In the genomic region with DNA sequence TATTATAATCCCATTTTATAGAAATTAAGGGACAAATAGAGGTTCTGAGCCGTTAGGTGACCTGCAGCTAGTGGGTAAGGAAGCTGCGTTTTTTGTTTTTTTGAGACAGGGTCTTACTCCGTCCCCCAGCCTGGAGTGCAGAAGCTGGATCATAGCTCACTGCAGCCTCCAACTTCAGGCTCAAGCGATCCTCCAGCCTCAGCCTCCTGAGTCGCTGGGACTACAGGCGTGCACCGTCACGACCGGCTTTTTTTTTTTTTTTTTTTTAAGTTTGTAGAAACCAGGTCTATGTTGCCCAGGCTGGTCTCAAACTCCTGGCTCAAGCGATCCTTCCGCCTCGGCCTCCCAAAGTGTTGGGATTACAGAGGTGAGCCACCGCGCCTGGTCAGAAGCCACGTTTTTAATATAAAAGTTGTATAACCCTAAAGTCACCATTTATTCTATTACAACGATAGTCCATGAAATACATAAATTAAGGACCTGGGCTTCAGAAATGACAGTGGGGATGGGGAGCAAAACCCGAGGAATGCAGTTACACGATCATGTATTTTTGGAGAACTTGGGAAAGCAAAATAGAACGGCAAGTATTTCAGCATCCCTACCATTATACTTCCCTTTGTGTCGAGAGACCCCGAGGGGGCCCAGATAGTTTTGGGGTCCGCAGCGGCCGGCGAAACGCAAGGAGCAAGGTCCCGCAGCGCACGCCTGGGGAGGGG, we compare ENCODE assay signal across 9 cellular contexts. TPM values are rescaled to one million over a fixed set of nuclear protein-coding genes. Genes with fewer than 3 reads are reported as not detected.
DNase-seq lines count a peak whose midpoint lies in the region; ATAC-seq, FAIRE-seq and TF ChIP-seq lines count a peak whose summit lies in the region.
"Had no signal": no experiment of that assay in that cellular context is flagged by ENCODE, and none has a peak within 500 bp of the region (broad histone marks: within the 10 kb centered on the region; RNA-seq: fewer than 3 reads in every experiment).

No MANE protein-coding gene starts in this region.

- CTCF ChIA-PET in H1 (lab: Charles Lee; ENCODE audit: partially characterized antibody) = interaction anchor here (0.9 to 1.8 kb wide), 9 partner anchors 8 to 289 kb away, joined by 3 to 15 read pairs (median 4); partner anchors contain the start of gene LDHA

- 0 out of 2 replicates have a peak overlapping the region, but pooled peaks have one; percentile 75 for H2BK5ac ChIP-seq in H1 (ENCODE audit: low read depth, low read length)

- ATAC-seq in DND-41 (ENCODE audit: insufficient read depth, low read depth) (no peak), HG03095 (IDR thresholded peaks at IDR 0.05; ENCODE audit: unreplicated experiment) (no peak)

- H3K4me3 ChIP-seq in DND-41 (ENCODE audit: low read depth in 1 of 2, low read length in 2 of 2) = peak overlapping the region; percentile 68 to 78; a peak in 3 of 4 replicates
- H3K4me3 ChIP-seq in NB4 (ENCODE audit: low read depth, low read length) = peak overlapping the region; percentile 98
- peak overlapping the region; percentile 89 to 93 (median 91) for H3K4me3 ChIP-seq in H1 (ENCODE audit: extremely low read depth in 1 of 4, insufficient read depth in 2 of 4, low read depth in 3 of 4, low read length in 4 of 4)

- peaks cover 13% of the 10 kb centered on the region for H3K4me1 Mint-ChIP-seq in osteocyte (ENCODE audit: unreplicated experiment)

- peak overlapping the region; percentile 79 for H3K56ac ChIP-seq in H1 (replicated peaks; ENCODE audit: insufficient read length, low read depth, low read length)

- TF ChIP-seq POLR2A in NB4 (IDR thresholded peaks at IDR 0.05; ENCODE audit: extremely low read depth, insufficient read length) (no peak), H1 (IDR thresholded peaks at IDR 0.05; ENCODE audit: control extremely low read depth in 1 of 2, low read depth in 2 of 2, low read length in 2 of 2) (no peak)

- no peak overlapping the region for H2AK5ac ChIP-seq in H1 (ENCODE audit: low read depth, low read length)

- H4K5ac ChIP-seq in H1 (ENCODE audit: insufficient read length, low read depth, low read length) = peak overlapping the region; percentile 94

- H3K4ac ChIP-seq in H1 (replicated peaks; ENCODE audit: insufficient read length, low read depth, low read length) = no peak overlapping the region

- peak overlapping the region; percentile 83 for H3K27ac ChIP-seq in DND-41 (ENCODE audit: low read length)
- peak overlapping the region; percentile 75 for H3K27ac ChIP-seq in H1 (ENCODE audit: low read depth, low read length)

- H3K9me3 Mint-ChIP-seq in osteocyte (ENCODE audit: unreplicated experiment) = no peaks in the 10 kb centered on the region

- peak overlapping the region; percentile 96; the same call in 1 of the 2 replicates for H4K8ac ChIP-seq in H1 (ENCODE audit: extremely low read depth, insufficient read depth, low read length)

- peak overlapping the region; percentile 92 for H3K4me2 ChIP-seq in DND-41 (ENCODE audit: insufficient read depth, low read length)
- peak overlapping the region; percentile 58 to 59 for H3K4me2 ChIP-seq in H1 (ENCODE audit: insufficient read depth in 1 of 2, low read depth in 2 of 2, low read length in 2 of 2)

- H3K9ac ChIP-seq in DND-41 (ENCODE audit: low read depth, low read length) (peak overlapping the region; percentile 84), H1 (replicated peaks in 1 of 4; ENCODE audit: extremely low read depth in 1 of 4, low read depth in 3 of 4, low read length in 3 of 4) (peak overlapping the region; percentile 82 to 90 (median 86))

- H3K14ac ChIP-seq in H1 (ENCODE audit: insufficient read length) = no peak overlapping the region

- H3K9me3 ChIP-seq in DND-41 (ENCODE audit: insufficient read depth, low read length, severe bottlenecking) = no peaks in the 10 kb centered on the region
- no peaks in the 10 kb centered on the region for H3K9me3 ChIP-seq in H1 (ENCODE audit: insufficient read depth in 2 of 2, low read depth in 1 of 2, low read length in 1 of 2)

- H3K27me3 Mint-ChIP-seq in osteocyte (ENCODE audit: unreplicated experiment) = peaks cover 3% of the 10 kb centered on the region

- peak overlapping the region; percentile 72; the same call in 1 of the 2 replicates for H3K18ac ChIP-seq in H1 (ENCODE audit: extremely low read depth, low read length)

- H4K91ac ChIP-seq in H1 (replicated peaks; ENCODE audit: insufficient read length, low read length) = peak overlapping the region; percentile 98

- H3K27ac Mint-ChIP-seq in osteocyte (ENCODE audit: unreplicated experiment) = peak overlapping the region; percentile 65

- H3K79me1 ChIP-seq in H1 (ENCODE audit: low read depth, low read length) = peaks cover 2% of the 10 kb centered on the region; the same call in 1 of the 2 replicates

- peaks cover 7% of the 10 kb centered on the region; the same call in 1 of the 2 replicates for H4K20me1 ChIP-seq in DND-41 (ENCODE audit: insufficient read depth, low read length)
- peaks cover 4% of the 10 kb centered on the region in 2 experiments for H4K20me1 ChIP-seq in H1 (replicated peaks in 1 of 2; ENCODE audit: control insufficient read depth in 1 of 2, insufficient read depth in 2 of 2, low read length in 2 of 2)

- H3K36me3 Mint-ChIP-seq in osteocyte (ENCODE audit: unreplicated experiment) = peaks cover 12% of the 10 kb centered on the region

- H3K4me1 ChIP-seq in DND-41 (ENCODE audit: insufficient read depth, low read length) (peaks cover 35% of the 10 kb centered on the region), H1 (replicated peaks in 1 of 4; ENCODE audit: control insufficient read depth in 3 of 4, insufficient read depth in 4 of 4, low read length in 3 of 4) (0 out of 7 replicates have a peak, but pooled peaks cover 0 to 2% (median 0%) of the 10 kb centered on the region in 4 experiments)

- H2AFZ ChIP-seq in DND-41 (ENCODE audit: low read depth, low read length) (peak overlapping the region; percentile 92), H1 (ENCODE audit: low read length) (peak overlapping the region; percentile 91; the same call in 1 of the 2 replicates)

- H2BK120ac ChIP-seq in H1 (replicated peaks; ENCODE audit: low read depth, low read length) = peak overlapping the region; percentile 54

- no peak for TF ChIP-seq EP300 in H1 (IDR thresholded peaks at IDR 0.05; ENCODE audit: borderline replicate concordance in 1 of 2, low read depth in 2 of 2, low read length in 2 of 2)

- POLR2A ChIA-PET in H1 (lab: Charles Lee; ENCODE audit: partially characterized antibody) = interaction anchor here (0.5 to 1.2 kb wide), 3 partner anchors 10 to 544 kb away, joined by 3 to 4 read pairs (median 3); no protein-coding TSS in a partner anchor

- TF ChIP-seq RAD21 in H1 (IDR thresholded peaks at IDR 0.05 in 1 of 2, conservative IDR thresholded peaks at IDR 0.05 in 1 of 2; ENCODE audit: low read depth in 2 of 2, low read length in 2 of 2) = no peak

- no peak overlapping the region for H2BK15ac ChIP-seq in H1 (ENCODE audit: low read length)

- no peaks in the 10 kb centered on the region for H3K23me2 ChIP-seq in H1 (ENCODE audit: low read depth, low read length)

- WGBS in H1 (ENCODE audit: extremely low coverage in 1 of 2, insufficient coverage in 1 of 2, insufficient read length in 1 of 2, insufficient replicate concordance in 2 of 2, low coverage in 1 of 2, low lambda C conversion rate in 2 of 2, missing lambda C conversion rate in 1 of 2), 2 experiments = 32% methylated on average over 29 of the region's 29 CpGs; no CpG with 5 or more reads in 1 of the 2 experiments

- DNase-seq in DND-41 (peak; percentile 13), NB4 (ENCODE audit: low read depth) (no peak), H1 (ENCODE audit: low read depth in 1 of 2, low spot score in 2 of 2) (no peak), osteocyte (ENCODE audit: extremely low spot score, unreplicated experiment) (no peak), mucosa of gallbladder (ENCODE audit: low spot score) (no peak), frontal cortex (ENCODE audit: low spot score in 2 of 2) (no peak), NCI-H226 (no peak)

- no peak overlapping the region for H3K23ac ChIP-seq in H1 (ENCODE audit: insufficient read length)

- H3K36me3 ChIP-seq in DND-41 (ENCODE audit: insufficient read depth, low read length) = peaks cover 39% of the 10 kb centered on the region
- peaks cover 6 to 32% (median 14%) of the 10 kb centered on the region in 4 experiments for H3K36me3 ChIP-seq in H1 (ENCODE audit: control insufficient read depth in 2 of 4, insufficient read depth in 4 of 4, low read length in 3 of 4)

- peaks cover 56% of the 10 kb centered on the region for H3K79me2 ChIP-seq in DND-41 (ENCODE audit: insufficient read depth, low read length)
- peaks cover 6 to 52% of the 10 kb centered on the region in 2 experiments for H3K79me2 ChIP-seq in H1 (ENCODE audit: control insufficient read depth in 1 of 2, insufficient read depth in 2 of 2, low read length in 2 of 2)

- no peak for TF ChIP-seq CTCF in DND-41 (IDR thresholded peaks at IDR 0.05; ENCODE audit: borderline replicate concordance, extremely low read depth, low read length, poor library complexity, severe bottlenecking)
- no peak for TF ChIP-seq CTCF in NB4 (IDR thresholded peaks at IDR 0.05; ENCODE audit: low read depth, low read length)
- no peak for TF ChIP-seq CTCF in H1 (IDR thresholded peaks at IDR 0.05; ENCODE audit: control extremely low read depth in 1 of 3, insufficient read depth in 1 of 3, low read depth in 1 of 3, low read length in 3 of 3)
- no peak for TF ChIP-seq CTCF in osteocyte (IDR thresholded peaks at IDR 0.05)

- H3K4me3 Mint-ChIP-seq in osteocyte (ENCODE audit: unreplicated experiment) = peak overlapping the region; percentile 88

- H2BK20ac ChIP-seq in H1 (ENCODE audit: low read length) = no peak overlapping the region

- FAIRE-seq in H1 (lab: Jason Lieb, UNC) (no peak), frontal cortex (lab: Jason Lieb, UNC) (no peak)

- no peak overlapping the region for H2BK12ac ChIP-seq in H1 (ENCODE audit: low read depth, low read length)

- H3K27me3 ChIP-seq in DND-41 (ENCODE audit: insufficient read depth, low read length, poor library complexity) (no peaks in the 10 kb centered on the region), H1 (replicated peaks in 1 of 4; ENCODE audit: control insufficient read depth in 3 of 4, extremely low read depth in 1 of 4, insufficient read depth in 3 of 4, low read length in 3 of 4) (peaks cover 0 to 2% (median 0%) of the 10 kb centered on the region in 4 experiments; a peak in 1 of 7 replicates)

RNA-seq across cellular contexts. Expression of gene SAAL1, which starts 0.6 kb away (rescaled TPM):
- total RNA-seq in H1 (2021; fragmentation: NEBNext Ultra II Directional; extraction: Animal tissue kit (Norgen Biotek cat#: 25700)) = 46.6 and 48.3 TPM in 2 replicates
- polyA plus RNA-seq in H1 (2011; rRNA removed) = 17.3 and 26.4 TPM in 2 replicates
- polyA plus RNA-seq in H1 (2011; cell fraction: cytosol; rRNA removed) = 36.8 TPM
- polyA plus RNA-seq in H1 (2011; cell fraction: nucleus; rRNA removed) = 14.2 TPM
- polyA plus RNA-seq in H1 (2012, experiment 1 of 2) = 41.2 to 60.9 TPM (median 45.7 TPM) in 4 replicates
- 10.7 TPM for polyA plus RNA-seq in H1 (2012, experiment 2 of 2)
- polyA plus RNA-seq in H1 (2013, experiment 1 of 2) = 65.3 TPM
- polyA plus RNA-seq in H1 (2013, experiment 2 of 2) = 70.6 TPM
- polyA minus RNA-seq in H1 (2011; rRNA and poly(A)+ RNA removed) = 23.5 and 30.3 TPM in 2 replicates
- polyA minus RNA-seq in H1 (2011; cell fraction: cytosol; rRNA and poly(A)+ RNA removed) = 15.3 TPM
- polyA minus RNA-seq in H1 (2011; cell fraction: nucleus; rRNA and poly(A)+ RNA removed) = 27.0 TPM
- 14.9 and 17.6 TPM in 2 replicates for total RNA-seq in osteocyte
- 7.9 TPM for total RNA-seq in mucosa of gallbladder
- 29.3 TPM for total RNA-seq in frontal cortex

RNA-seq across cellular contexts. Expression of gene MRGPRX3, which starts 27.1 kb away (rescaled TPM):
- not detected in 2 replicates for total RNA-seq in H1 (2021; fragmentation: NEBNext Ultra II Directional; extraction: Animal tissue kit (Norgen Biotek cat#: 25700))
- polyA plus RNA-seq in H1 (2011; rRNA removed) = not detected in 2 replicates
- not detected for polyA plus RNA-seq in H1 (2011; cell fraction: cytosol; rRNA removed)
- not detected for polyA plus RNA-seq in H1 (2011; cell fraction: nucleus; rRNA removed)
- polyA plus RNA-seq in H1 (2012, experiment 1 of 2) = not detected in 4 replicates
- not detected for polyA plus RNA-seq in H1 (2012, experiment 2 of 2)
- not detected for polyA plus RNA-seq in H1 (2013, experiment 1 of 2)
- not detected for polyA plus RNA-seq in H1 (2013, experiment 2 of 2)
- not detected in 2 replicates for polyA minus RNA-seq in H1 (2011; rRNA and poly(A)+ RNA removed)
- not detected for polyA minus RNA-seq in H1 (2011; cell fraction: cytosol; rRNA and poly(A)+ RNA removed)
- polyA minus RNA-seq in H1 (2011; cell fraction: nucleus; rRNA and poly(A)+ RNA removed) = not detected
- total RNA-seq in osteocyte = not detected in 2 replicates
- total RNA-seq in mucosa of gallbladder = 0.17 TPM
- total RNA-seq in frontal cortex = not detected
- total RNA-seq: M059J had no signal

RNA-seq across cellular contexts. Expression of gene TPH1, which starts 59.2 kb away (rescaled TPM):
- 0.08 and 0.22 TPM in 2 replicates for total RNA-seq in H1 (2021; fragmentation: NEBNext Ultra II Directional; extraction: Animal tissue kit (Norgen Biotek cat#: 25700))
- polyA plus RNA-seq in H1 (2011; rRNA removed) = 0.08 and 0.09 TPM in 2 replicates
- 0.12 TPM for polyA plus RNA-seq in H1 (2011; cell fraction: cytosol; rRNA removed)
- polyA plus RNA-seq in H1 (2011; cell fraction: nucleus; rRNA removed) = 0.16 TPM
- 0.05 to 0.37 TPM (median 0.07 TPM) in 4 replicates for polyA plus RNA-seq in H1 (2012, experiment 1 of 2)
- not detected for polyA plus RNA-seq in H1 (2012, experiment 2 of 2)
- 0.18 TPM for polyA plus RNA-seq in H1 (2013, experiment 1 of 2)
- polyA plus RNA-seq in H1 (2013, experiment 2 of 2) = 0.09 TPM
- polyA minus RNA-seq in H1 (2011; rRNA and poly(A)+ RNA removed) = 0.10 and 0.16 TPM in 2 replicates
- not detected for polyA minus RNA-seq in H1 (2011; cell fraction: cytosol; rRNA and poly(A)+ RNA removed)
- 0.10 TPM for polyA minus RNA-seq in H1 (2011; cell fraction: nucleus; rRNA and poly(A)+ RNA removed)
- 0.11 and 0.31 TPM in 2 replicates for total RNA-seq in osteocyte
- 0.14 TPM for total RNA-seq in mucosa of gallbladder
- 0.41 TPM for total RNA-seq in frontal cortex
